ENCODE assay signal across 17 cellular contexts in genomic region chr9:106588601-106589000, GRCh38.
DNase-seq lines count a peak whose midpoint lies in the region; ATAC-seq and TF ChIP-seq lines count a peak whose summit lies in the region.
"Had no signal": no experiment of that assay in that cellular context is flagged by ENCODE, and none has a peak within 500 bp of the region (broad histone marks: within the 10 kb centered on the region; RNA-seq: fewer than 3 reads in every experiment).

No MANE protein-coding gene starts in this region.

- H3K79me2 ChIP-seq in hepatocyte = no peaks in the 10 kb centered on the region

- POLR2A ChIA-PET in WTC11 (lab: Charles Lee) = no interaction called here

- H3K9me3 Mint-ChIP-seq in WTC11 = 0 out of 2 replicates have a peak, but pooled peaks cover 3% of the 10 kb centered on the region

- no peak overlapping the region for H2AFZ ChIP-seq in hepatocyte
- H2AFZ ChIP-seq: GM23248 had no signal

- H3K4me1 Mint-ChIP-seq in WTC11 = peaks cover 8% of the 10 kb centered on the region

- no peak overlapping the region for H3K4me3 ChIP-seq in hepatocyte
- H3K4me3 ChIP-seq in gastrocnemius medialis = no peak overlapping the region
- H3K4me3 ChIP-seq: BLaER1 treated with 17β-estradiol and CSF1 and Interleukin-3, amounts not matched to agents 10 nM and 100 nM; GM23248; lower lobe of right lung had no signal

- WGBS in hepatocyte (ENCODE audit: low lambda C conversion rate, missing lambda C conversion rate) = 42% methylated on average over 5 of the region's 5 CpGs

- ATAC-seq in WTC11 (peak; percentile 61), gastrocnemius medialis (peak; percentile 44 to 71), omental fat pad (ENCODE audit: low FRiP score) (no peak)

- no peaks in the 10 kb centered on the region for H4K20me1 ChIP-seq in hepatocyte (ENCODE audit: insufficient read depth, poor library complexity, severe bottlenecking)
- H4K20me1 ChIP-seq: BLaER1 treated with 17β-estradiol and CSF1 and Interleukin-3, amounts not matched to agents 10 nM and 100 nM had no signal

- H3K27ac ChIP-seq in hepatocyte (peak overlapping the region; percentile 35), gastrocnemius medialis (no peak overlapping the region), caudate nucleus (ENCODE audit: low read depth, low read length) (no peak overlapping the region)
- H3K27ac ChIP-seq: BLaER1 treated with 17β-estradiol and CSF1 and Interleukin-3, amounts not matched to agents 10 nM and 100 nM; GM23248; lower lobe of right lung; neutrophil had no signal

- no peak overlapping the region for H3K4me2 ChIP-seq in hepatocyte
- H3K4me2 ChIP-seq: BLaER1 treated with 17β-estradiol and CSF1 and Interleukin-3, amounts not matched to agents 10 nM and 100 nM had no signal

- H3K4me3 Mint-ChIP-seq in WTC11 = no peak overlapping the region
- H3K4me3 Mint-ChIP-seq: activated T-helper 1 cell treated with anti-CD3 and anti-CD28 coated beads, Interleukin-12 subunit alpha, Interleukin-12 subunit beta, Interleukin-2, Interleukin-4 antibody, amounts not matched to agents 30 ng/mL and 10 ng/mL and 1 ng/mL, durations not matched to agents 14 hours and 24 hours and 36 hours had no signal

- CTCF ChIA-PET in WTC11 (lab: Charles Lee) = no interaction called here

- H3K9me3 ChIP-seq in hepatocyte (ENCODE audit: low read depth) = no peaks in the 10 kb centered on the region
- no peaks in the 10 kb centered on the region for H3K9me3 ChIP-seq in gastrocnemius medialis
- H3K9me3 ChIP-seq: BLaER1 treated with 17β-estradiol and CSF1 and Interleukin-3, amounts not matched to agents 10 nM and 100 nM; lower lobe of right lung; neutrophil had no signal

- intact Hi-C loops in gastrocnemius medialis (cut with DNase I; ENCODE audit: low total_unique reads) = no loop called here

- H3K27me3 ChIP-seq in hepatocyte (no peaks in the 10 kb centered on the region), gastrocnemius medialis (no peaks in the 10 kb centered on the region)
- H3K27me3 ChIP-seq: BLaER1 treated with 17β-estradiol and CSF1 and Interleukin-3, amounts not matched to agents 10 nM and 100 nM; neutrophil had no signal

- DNase-seq in HPDE6-E6E7 (ENCODE audit: extremely low spot score) (peak; percentile 35), WTC11 (ENCODE audit: low spot score) (no peak), hepatocyte (ENCODE audit: low spot score) (peak; percentile 46), gastrocnemius medialis (no peak), NCI-H1092 (lab: John Stamatoyannopoulos, UW) (no peak), amniotic stem cell (lab: John Stamatoyannopoulos, UW) (no peak), omental fat pad (ENCODE audit: low spot score) (no peak), caudate nucleus (lab: John Stamatoyannopoulos, UW) (no peak)
- DNase-seq: activated CD4-positive, alpha-beta T cell treated with anti-CD3 and anti-CD28 coated beads for 4 hours; GDM1; GM23248; lower lobe of right lung; NCI-H187; small intestine had no signal

- TF ChIP-seq POLR2A in gastrocnemius medialis (IDR thresholded peaks at IDR 0.05) = no peak

- peaks cover 8% of the 10 kb centered on the region for H3K4me1 ChIP-seq in hepatocyte (ENCODE audit: insufficient read depth)
- peaks cover 3 to 5% of the 10 kb centered on the region in 2 donors for H3K4me1 ChIP-seq in gastrocnemius medialis
- H3K4me1 ChIP-seq: BLaER1 treated with 17β-estradiol and CSF1 and Interleukin-3, amounts not matched to agents 10 nM and 100 nM; lower lobe of right lung had no signal

- H3K27ac Mint-ChIP-seq in WTC11 = no peak overlapping the region
- H3K27ac Mint-ChIP-seq: activated T-helper 1 cell treated with anti-CD3 and anti-CD28 coated beads, Interleukin-12 subunit alpha, Interleukin-12 subunit beta, Interleukin-2, Interleukin-4 antibody, amounts not matched to agents 30 ng/mL and 10 ng/mL and 1 ng/mL, durations not matched to agents 14 hours and 24 hours and 36 hours had no signal

- no peaks in the 10 kb centered on the region for H3K9me2 ChIP-seq in hepatocyte (replicated peaks; ENCODE audit: insufficient read depth)

- no peaks in the 10 kb centered on the region for H3K36me3 Mint-ChIP-seq in WTC11

- no peak for TF ChIP-seq CTCF in WTC11 (IDR thresholded peaks at IDR 0.05)
- no peak for TF ChIP-seq CTCF in hepatocyte (IDR thresholded peaks at IDR 0.05; ENCODE audit: poor library complexity)
- TF ChIP-seq CTCF in gastrocnemius medialis (IDR thresholded peaks at IDR 0.05 in 4 of 5, conservative IDR thresholded peaks at IDR 0.05 in 1 of 5) = no peak
- no peak for TF ChIP-seq CTCF in omental fat pad (IDR thresholded peaks at IDR 0.05)

- in situ Hi-C loops in gastrocnemius medialis (cut with MboI; ENCODE audit: low sequenced_read_pairs in 4 of 4) = no loop called here

- H3K27me3 Mint-ChIP-seq in WTC11 (ENCODE audit: low read depth) = no peaks in the 10 kb centered on the region

- H3K36me3 ChIP-seq in hepatocyte (replicated peaks; ENCODE audit: insufficient read depth, low read depth) (no peaks in the 10 kb centered on the region), gastrocnemius medialis (no peaks in the 10 kb centered on the region)
- H3K36me3 ChIP-seq: BLaER1 treated with 17β-estradiol and CSF1 and Interleukin-3, amounts not matched to agents 10 nM and 100 nM; lower lobe of right lung; neutrophil had no signal

TF ChIP-seq in WTC11, 78 proteins besides CTCF, POLR2A, EP300 and RAD21 (continues in another document):
- TF ChIP-seq MXD4 (CRISPR knock-in tag; IDR thresholded peaks at IDR 0.05; ENCODE audit: borderline replicate concordance) (no peak), NR1H2 (CRISPR knock-in tag; IDR thresholded peaks at IDR 0.05) (no peak), ZNF423 (CRISPR knock-in tag; IDR thresholded peaks at IDR 0.05) (no peak), IRF2 (CRISPR knock-in tag; IDR thresholded peaks at IDR 0.05; ENCODE audit: borderline replicate concordance, low read depth) (no peak), CDX4 (CRISPR knock-in tag; IDR thresholded peaks at IDR 0.05; ENCODE audit: borderline replicate concordance) (no peak), ZNF317 (CRISPR knock-in tag; IDR thresholded peaks at IDR 0.05; ENCODE audit: borderline replicate concordance, low read depth) (no peak), USF1 (CRISPR knock-in tag; IDR thresholded peaks at IDR 0.05) (no peak), ZNF219 (CRISPR knock-in tag; IDR thresholded peaks at IDR 0.05; ENCODE audit: borderline replicate concordance) (no peak), FOXK1 (CRISPR knock-in tag; IDR thresholded peaks at IDR 0.05) (no peak), STAT6 (CRISPR knock-in tag; conservative IDR thresholded peaks at IDR 0.05; ENCODE audit: low read depth) (no peak), KAT7 (CRISPR knock-in tag; IDR thresholded peaks at IDR 0.05; ENCODE audit: borderline replicate concordance) (no peak), PRRX2 (CRISPR knock-in tag; IDR thresholded peaks at IDR 0.05) (no peak), OVOL2 (CRISPR knock-in tag; IDR thresholded peaks at IDR 0.05; ENCODE audit: borderline replicate concordance) (no peak), ESRRA (CRISPR knock-in tag; IDR thresholded peaks at IDR 0.05; ENCODE audit: borderline replicate concordance) (no peak)
- TF ChIP-seq, protein P1, sequence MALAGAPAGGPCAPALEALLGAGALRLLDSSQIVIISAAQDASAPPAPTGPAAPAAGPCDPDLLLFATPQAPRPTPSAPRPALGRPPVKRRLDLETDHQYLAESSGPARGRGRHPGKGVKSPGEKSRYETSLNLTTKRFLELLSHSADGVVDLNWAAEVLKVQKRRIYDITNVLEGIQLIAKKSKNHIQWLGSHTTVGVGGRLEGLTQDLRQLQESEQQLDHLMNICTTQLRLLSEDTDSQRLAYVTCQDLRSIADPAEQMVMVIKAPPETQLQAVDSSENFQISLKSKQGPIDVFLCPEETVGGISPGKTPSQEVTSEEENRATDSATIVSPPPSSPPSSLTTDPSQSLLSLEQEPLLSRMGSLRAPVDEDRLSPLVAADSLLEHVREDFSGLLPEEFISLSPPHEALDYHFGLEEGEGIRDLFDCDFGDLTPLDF (CRISPR knock-in tag; IDR thresholded peaks at IDR 0.05) = no peak

Comparison
In these comparisons a context has a peak if more than half of its experiments do, and no peak if none do; other contexts are left out.
1. DNase-seq: peak in HPDE6-E6E7 (single experiment) and hepatocyte (single experiment); none in WTC11 (single experiment), gastrocnemius medialis (0 of 2), NCI-H1092 (single experiment), amniotic stem cell (single experiment), omental fat pad (single experiment) and caudate nucleus (0 of 61).